ENCODE assay signal across 15 cellular contexts in genomic region chr7:81264116-81264515, GRCh38.
DNase-seq lines count a peak whose midpoint lies in the region; FAIRE-seq and TF ChIP-seq lines count a peak whose summit lies in the region.
"Had no signal": no experiment of that assay in that cellular context is flagged by ENCODE, and none has a peak within 500 bp of the region (broad histone marks: within the 10 kb centered on the region; RNA-seq: fewer than 3 reads in every experiment).

No MANE protein-coding gene starts in this region.

- no peak for TF ChIP-seq CTCF in coronary artery (IDR thresholded peaks at IDR 0.05)

- no peak for FAIRE-seq in GM12892 (lab: Jason Lieb, UNC)

- no peak overlapping the region for H3K4me3 ChIP-seq in coronary artery
- H3K4me3 ChIP-seq: left lung, upper lobe of left lung had no signal

- DNase-seq in NCI-H345 (lab: John Stamatoyannopoulos, UW) = peak; percentile 30
- DNase-seq in NCI-H345 treated with DMSO at 0.1 percent for 48 hours (lab: John Stamatoyannopoulos, UW; ENCODE audit: unreplicated experiment) = no peak
- peak; percentile 59 for DNase-seq in NCI-H2171 (lab: John Stamatoyannopoulos, UW)
- DNase-seq in dermis microvascular lymphatic vessel endothelial cell (ENCODE audit: low read depth in 2 of 2) = peak; percentile 17 to 21
- peak; percentile 57 for DNase-seq in renal cortical epithelial cell (ENCODE audit: low read depth)
- DNase-seq in GM12892 (ENCODE audit: insufficient read length) = no peak
- DNase-seq in GM19240 (ENCODE audit: insufficient read length, low spot score) = no peak
- no peak for DNase-seq in coronary artery (ENCODE audit: low spot score)
- DNase-seq: activated B cell treated with CpG ODN at 0.5 μM for 24 hours; cortex of kidney; left lung; NCI-H526; stimulated activated naive CD8-positive, alpha-beta T cell treated with anti-CD3 and anti-CD28 coated beads, Interleukin-15, Interleukin-2, amounts not matched to agents 100 U/mL and 50 U/mL, for 24 hours; upper lobe of left lung had no signal

- H3K27ac ChIP-seq in coronary artery = no peak overlapping the region
- H3K27ac ChIP-seq: left lung, neutrophil, upper lobe of left lung had no signal

- no peak for TF ChIP-seq POLR2A in GM12892 (IDR thresholded peaks at IDR 0.05; ENCODE audit: low read depth, low read length)

Comparison
In these comparisons a context has a peak if more than half of its experiments do, and no peak if none do; other contexts are left out.
1. DNase-seq: peak in NCI-H345 (single experiment), NCI-H2171 (single experiment), dermis microvascular lymphatic vessel endothelial cell (2 of 2) and renal cortical epithelial cell (single experiment); none in NCI-H345 treated with DMSO at 0.1 percent for 48 hours (single experiment), GM12892 (single experiment), GM19240 (single experiment) and coronary artery (single experiment).